Comparison of ENCODE assay signal across 1 cellular context in the genomic region with DNA sequence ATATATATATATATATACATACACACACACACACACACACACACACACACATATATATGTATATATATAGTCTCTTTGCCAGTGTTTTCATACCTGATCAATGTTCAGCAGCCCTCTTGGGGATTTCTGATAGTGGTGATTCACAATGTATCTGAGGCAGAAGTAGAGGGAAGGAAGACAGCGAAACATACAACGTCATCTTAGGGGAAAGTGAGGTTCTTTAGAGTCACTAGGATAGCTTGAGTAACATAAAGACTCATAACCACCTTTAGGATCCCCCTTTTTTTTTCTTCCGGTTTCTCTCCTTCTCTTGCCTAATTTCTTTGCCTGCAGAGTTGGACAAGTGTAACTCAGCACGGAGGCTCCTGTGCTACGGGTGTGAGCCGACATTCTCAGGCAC.
TF ChIP-seq lines count a peak whose summit lies in the region.

No MANE protein-coding gene starts in this region.

TF ChIP-seq in GM23338, 12 proteins besides CTCF, POLR2A, EP300 and RAD21 (continued from another document):
- TF ChIP-seq ZNF462 (CRISPR knock-in tag; IDR thresholded peaks at IDR 0.05): no peak
- no peak for TF ChIP-seq STAT1 (IDR thresholded peaks at IDR 0.05; ENCODE audit: unreplicated experiment)
